Comparison of ENCODE assay signal across 1 cellular context in genomic region chr16:67017810-67018488, GRCh38.
A peak's percentile ranks its signal among the peaks of the same experiment; 100 is the strongest.
TF ChIP-seq lines count a peak whose summit lies in the region.

No MANE protein-coding gene starts in this region.

TF ChIP-seq in WTC11, 78 proteins besides CTCF, POLR2A, EP300 and RAD21 (continued from another document and continues in another):
- TF ChIP-seq, protein P1, sequence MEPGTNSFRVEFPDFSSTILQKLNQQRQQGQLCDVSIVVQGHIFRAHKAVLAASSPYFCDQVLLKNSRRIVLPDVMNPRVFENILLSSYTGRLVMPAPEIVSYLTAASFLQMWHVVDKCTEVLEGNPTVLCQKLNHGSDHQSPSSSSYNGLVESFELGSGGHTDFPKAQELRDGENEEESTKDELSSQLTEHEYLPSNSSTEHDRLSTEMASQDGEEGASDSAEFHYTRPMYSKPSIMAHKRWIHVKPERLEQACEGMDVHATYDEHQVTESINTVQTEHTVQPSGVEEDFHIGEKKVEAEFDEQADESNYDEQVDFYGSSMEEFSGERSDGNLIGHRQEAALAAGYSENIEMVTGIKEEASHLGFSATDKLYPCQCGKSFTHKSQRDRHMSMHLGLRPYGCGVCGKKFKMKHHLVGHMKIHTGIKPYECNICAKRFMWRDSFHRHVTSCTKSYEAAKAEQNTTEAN (CRISPR knock-in tag; IDR thresholded peaks at IDR 0.05): no peak
- TF ChIP-seq ZNF416 (CRISPR knock-in tag; IDR thresholded peaks at IDR 0.05) (no peak), HMGA2 (CRISPR knock-in tag; IDR thresholded peaks at IDR 0.05) (no peak), NFYB (CRISPR knock-in tag; conservative IDR thresholded peaks at IDR 0.05; ENCODE audit: low read depth) (peak; percentile 84), TEAD1 (CRISPR knock-in tag; IDR thresholded peaks at IDR 0.05) (peak; percentile 70; the same call in 1 of the 2 replicates), CREM (CRISPR knock-in tag; IDR thresholded peaks at IDR 0.05) (0 out of 2 replicates have a peak, but pooled peaks have one; percentile 27), RORB (CRISPR knock-in tag; IDR thresholded peaks at IDR 0.05) (no peak), OVOL2 (CRISPR knock-in tag; IDR thresholded peaks at IDR 0.05; ENCODE audit: borderline replicate concordance) (no peak), ZNF219 (CRISPR knock-in tag; IDR thresholded peaks at IDR 0.05; ENCODE audit: borderline replicate concordance) (no peak), ZSCAN18 (CRISPR knock-in tag; IDR thresholded peaks at IDR 0.05) (0 out of 2 replicates have a peak, but pooled peaks have one; percentile 54), SMAD3 (CRISPR knock-in tag; IDR thresholded peaks at IDR 0.05; ENCODE audit: borderline replicate concordance) (peak; percentile 83; the same call in 1 of the 2 replicates), SP1 (CRISPR knock-in tag; conservative IDR thresholded peaks at IDR 0.05) (peak; percentile 72; the same call in 1 of the 2 replicates), CREB1 (CRISPR knock-in tag; IDR thresholded peaks at IDR 0.05) (no peak), USF2 (CRISPR knock-in tag; IDR thresholded peaks at IDR 0.05) (peak; percentile 93), ELF4 (CRISPR knock-in tag; IDR thresholded peaks at IDR 0.05; ENCODE audit: low read depth) (no peak), GABPB1 (CRISPR knock-in tag; IDR thresholded peaks at IDR 0.05) (peak; percentile 47; the same call in 1 of the 2 replicates), ZNF232 (CRISPR knock-in tag; IDR thresholded peaks at IDR 0.05) (peak; percentile 72; the same call in 1 of the 2 replicates), FOXJ3 (CRISPR knock-in tag; IDR thresholded peaks at IDR 0.05; ENCODE audit: borderline replicate concordance) (no peak), ZNF425 (CRISPR knock-in tag; conservative IDR thresholded peaks at IDR 0.05) (no peak), RELA (CRISPR knock-in tag; IDR thresholded peaks at IDR 0.05; ENCODE audit: borderline replicate concordance) (no peak), ZNF138 (CRISPR knock-in tag; conservative IDR thresholded peaks at IDR 0.05) (no peak)
- TF ChIP-seq, protein P2, sequence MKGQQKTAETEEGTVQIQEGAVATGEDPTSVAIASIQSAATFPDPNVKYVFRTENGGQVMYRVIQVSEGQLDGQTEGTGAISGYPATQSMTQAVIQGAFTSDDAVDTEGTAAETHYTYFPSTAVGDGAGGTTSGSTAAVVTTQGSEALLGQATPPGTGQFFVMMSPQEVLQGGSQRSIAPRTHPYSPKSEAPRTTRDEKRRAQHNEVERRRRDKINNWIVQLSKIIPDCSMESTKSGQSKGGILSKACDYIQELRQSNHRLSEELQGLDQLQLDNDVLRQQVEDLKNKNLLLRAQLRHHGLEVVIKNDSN (CRISPR knock-in tag; IDR thresholded peaks at IDR 0.05): peak; percentile 92
- TF ChIP-seq, protein P3, sequence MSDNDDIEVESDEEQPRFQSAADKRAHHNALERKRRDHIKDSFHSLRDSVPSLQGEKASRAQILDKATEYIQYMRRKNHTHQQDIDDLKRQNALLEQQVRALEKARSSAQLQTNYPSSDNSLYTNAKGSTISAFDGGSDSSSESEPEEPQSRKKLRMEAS (CRISPR knock-in tag; IDR thresholded peaks at IDR 0.05): peak; percentile 86
- TF ChIP-seq, protein P4, sequence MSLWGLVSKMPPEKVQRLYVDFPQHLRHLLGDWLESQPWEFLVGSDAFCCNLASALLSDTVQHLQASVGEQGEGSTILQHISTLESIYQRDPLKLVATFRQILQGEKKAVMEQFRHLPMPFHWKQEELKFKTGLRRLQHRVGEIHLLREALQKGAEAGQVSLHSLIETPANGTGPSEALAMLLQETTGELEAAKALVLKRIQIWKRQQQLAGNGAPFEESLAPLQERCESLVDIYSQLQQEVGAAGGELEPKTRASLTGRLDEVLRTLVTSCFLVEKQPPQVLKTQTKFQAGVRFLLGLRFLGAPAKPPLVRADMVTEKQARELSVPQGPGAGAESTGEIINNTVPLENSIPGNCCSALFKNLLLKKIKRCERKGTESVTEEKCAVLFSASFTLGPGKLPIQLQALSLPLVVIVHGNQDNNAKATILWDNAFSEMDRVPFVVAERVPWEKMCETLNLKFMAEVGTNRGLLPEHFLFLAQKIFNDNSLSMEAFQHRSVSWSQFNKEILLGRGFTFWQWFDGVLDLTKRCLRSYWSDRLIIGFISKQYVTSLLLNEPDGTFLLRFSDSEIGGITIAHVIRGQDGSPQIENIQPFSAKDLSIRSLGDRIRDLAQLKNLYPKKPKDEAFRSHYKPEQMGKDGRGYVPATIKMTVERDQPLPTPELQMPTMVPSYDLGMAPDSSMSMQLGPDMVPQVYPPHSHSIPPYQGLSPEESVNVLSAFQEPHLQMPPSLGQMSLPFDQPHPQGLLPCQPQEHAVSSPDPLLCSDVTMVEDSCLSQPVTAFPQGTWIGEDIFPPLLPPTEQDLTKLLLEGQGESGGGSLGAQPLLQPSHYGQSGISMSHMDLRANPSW (CRISPR knock-in tag; conservative IDR thresholded peaks at IDR 0.05; ENCODE audit: low read depth): no peak
- TF ChIP-seq, protein P5, sequence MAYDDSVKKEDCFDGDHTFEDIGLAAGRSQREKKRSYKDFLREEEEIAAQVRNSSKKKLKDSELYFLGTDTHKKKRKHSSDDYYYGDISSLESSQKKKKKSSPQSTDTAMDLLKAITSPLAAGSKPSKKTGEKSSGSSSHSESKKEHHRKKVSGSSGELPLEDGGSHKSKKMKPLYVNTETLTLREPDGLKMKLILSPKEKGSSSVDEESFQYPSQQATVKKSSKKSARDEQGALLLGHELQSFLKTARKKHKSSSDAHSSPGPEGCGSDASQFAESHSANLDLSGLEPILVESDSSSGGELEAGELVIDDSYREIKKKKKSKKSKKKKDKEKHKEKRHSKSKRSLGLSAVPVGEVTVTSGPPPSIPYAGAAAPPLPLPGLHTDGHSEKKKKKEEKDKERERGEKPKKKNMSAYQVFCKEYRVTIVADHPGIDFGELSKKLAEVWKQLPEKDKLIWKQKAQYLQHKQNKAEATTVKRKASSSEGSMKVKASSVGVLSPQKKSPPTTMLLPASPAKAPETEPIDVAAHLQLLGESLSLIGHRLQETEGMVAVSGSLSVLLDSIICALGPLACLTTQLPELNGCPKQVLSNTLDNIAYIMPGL (CRISPR knock-in tag; IDR thresholded peaks at IDR 0.05): no peak
- TF ChIP-seq, protein P6, sequence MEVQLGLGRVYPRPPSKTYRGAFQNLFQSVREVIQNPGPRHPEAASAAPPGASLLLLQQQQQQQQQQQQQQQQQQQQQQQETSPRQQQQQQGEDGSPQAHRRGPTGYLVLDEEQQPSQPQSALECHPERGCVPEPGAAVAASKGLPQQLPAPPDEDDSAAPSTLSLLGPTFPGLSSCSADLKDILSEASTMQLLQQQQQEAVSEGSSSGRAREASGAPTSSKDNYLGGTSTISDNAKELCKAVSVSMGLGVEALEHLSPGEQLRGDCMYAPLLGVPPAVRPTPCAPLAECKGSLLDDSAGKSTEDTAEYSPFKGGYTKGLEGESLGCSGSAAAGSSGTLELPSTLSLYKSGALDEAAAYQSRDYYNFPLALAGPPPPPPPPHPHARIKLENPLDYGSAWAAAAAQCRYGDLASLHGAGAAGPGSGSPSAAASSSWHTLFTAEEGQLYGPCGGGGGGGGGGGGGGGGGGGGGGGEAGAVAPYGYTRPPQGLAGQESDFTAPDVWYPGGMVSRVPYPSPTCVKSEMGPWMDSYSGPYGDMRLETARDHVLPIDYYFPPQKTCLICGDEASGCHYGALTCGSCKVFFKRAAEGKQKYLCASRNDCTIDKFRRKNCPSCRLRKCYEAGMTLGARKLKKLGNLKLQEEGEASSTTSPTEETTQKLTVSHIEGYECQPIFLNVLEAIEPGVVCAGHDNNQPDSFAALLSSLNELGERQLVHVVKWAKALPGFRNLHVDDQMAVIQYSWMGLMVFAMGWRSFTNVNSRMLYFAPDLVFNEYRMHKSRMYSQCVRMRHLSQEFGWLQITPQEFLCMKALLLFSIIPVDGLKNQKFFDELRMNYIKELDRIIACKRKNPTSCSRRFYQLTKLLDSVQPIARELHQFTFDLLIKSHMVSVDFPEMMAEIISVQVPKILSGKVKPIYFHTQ (CRISPR knock-in tag; IDR thresholded peaks at IDR 0.05): no peak
- TF ChIP-seq, protein P7, sequence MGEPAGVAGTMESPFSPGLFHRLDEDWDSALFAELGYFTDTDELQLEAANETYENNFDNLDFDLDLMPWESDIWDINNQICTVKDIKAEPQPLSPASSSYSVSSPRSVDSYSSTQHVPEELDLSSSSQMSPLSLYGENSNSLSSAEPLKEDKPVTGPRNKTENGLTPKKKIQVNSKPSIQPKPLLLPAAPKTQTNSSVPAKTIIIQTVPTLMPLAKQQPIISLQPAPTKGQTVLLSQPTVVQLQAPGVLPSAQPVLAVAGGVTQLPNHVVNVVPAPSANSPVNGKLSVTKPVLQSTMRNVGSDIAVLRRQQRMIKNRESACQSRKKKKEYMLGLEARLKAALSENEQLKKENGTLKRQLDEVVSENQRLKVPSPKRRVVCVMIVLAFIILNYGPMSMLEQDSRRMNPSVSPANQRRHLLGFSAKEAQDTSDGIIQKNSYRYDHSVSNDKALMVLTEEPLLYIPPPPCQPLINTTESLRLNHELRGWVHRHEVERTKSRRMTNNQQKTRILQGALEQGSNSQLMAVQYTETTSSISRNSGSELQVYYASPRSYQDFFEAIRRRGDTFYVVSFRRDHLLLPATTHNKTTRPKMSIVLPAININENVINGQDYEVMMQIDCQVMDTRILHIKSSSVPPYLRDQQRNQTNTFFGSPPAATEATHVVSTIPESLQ (CRISPR knock-in tag; IDR thresholded peaks at IDR 0.05): no peak
- TF ChIP-seq, protein P8, sequence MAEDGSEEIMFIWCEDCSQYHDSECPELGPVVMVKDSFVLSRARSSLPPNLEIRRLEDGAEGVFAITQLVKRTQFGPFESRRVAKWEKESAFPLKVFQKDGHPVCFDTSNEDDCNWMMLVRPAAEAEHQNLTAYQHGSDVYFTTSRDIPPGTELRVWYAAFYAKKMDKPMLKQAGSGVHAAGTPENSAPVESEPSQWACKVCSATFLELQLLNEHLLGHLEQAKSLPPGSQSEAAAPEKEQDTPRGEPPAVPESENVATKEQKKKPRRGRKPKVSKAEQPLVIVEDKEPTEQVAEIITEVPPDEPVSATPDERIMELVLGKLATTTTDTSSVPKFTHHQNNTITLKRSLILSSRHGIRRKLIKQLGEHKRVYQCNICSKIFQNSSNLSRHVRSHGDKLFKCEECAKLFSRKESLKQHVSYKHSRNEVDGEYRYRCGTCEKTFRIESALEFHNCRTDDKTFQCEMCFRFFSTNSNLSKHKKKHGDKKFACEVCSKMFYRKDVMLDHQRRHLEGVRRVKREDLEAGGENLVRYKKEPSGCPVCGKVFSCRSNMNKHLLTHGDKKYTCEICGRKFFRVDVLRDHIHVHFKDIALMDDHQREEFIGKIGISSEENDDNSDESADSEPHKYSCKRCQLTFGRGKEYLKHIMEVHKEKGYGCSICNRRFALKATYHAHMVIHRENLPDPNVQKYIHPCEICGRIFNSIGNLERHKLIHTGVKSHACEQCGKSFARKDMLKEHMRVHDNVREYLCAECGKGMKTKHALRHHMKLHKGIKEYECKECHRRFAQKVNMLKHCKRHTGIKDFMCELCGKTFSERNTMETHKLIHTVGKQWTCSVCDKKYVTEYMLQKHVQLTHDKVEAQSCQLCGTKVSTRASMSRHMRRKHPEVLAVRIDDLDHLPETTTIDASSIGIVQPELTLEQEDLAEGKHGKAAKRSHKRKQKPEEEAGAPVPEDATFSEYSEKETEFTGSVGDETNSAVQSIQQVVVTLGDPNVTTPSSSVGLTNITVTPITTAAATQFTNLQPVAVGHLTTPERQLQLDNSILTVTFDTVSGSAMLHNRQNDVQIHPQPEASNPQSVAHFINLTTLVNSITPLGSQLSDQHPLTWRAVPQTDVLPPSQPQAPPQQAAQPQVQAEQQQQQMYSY (CRISPR knock-in tag; IDR thresholded peaks at IDR 0.05): no peak
- TF ChIP-seq, protein P9, sequence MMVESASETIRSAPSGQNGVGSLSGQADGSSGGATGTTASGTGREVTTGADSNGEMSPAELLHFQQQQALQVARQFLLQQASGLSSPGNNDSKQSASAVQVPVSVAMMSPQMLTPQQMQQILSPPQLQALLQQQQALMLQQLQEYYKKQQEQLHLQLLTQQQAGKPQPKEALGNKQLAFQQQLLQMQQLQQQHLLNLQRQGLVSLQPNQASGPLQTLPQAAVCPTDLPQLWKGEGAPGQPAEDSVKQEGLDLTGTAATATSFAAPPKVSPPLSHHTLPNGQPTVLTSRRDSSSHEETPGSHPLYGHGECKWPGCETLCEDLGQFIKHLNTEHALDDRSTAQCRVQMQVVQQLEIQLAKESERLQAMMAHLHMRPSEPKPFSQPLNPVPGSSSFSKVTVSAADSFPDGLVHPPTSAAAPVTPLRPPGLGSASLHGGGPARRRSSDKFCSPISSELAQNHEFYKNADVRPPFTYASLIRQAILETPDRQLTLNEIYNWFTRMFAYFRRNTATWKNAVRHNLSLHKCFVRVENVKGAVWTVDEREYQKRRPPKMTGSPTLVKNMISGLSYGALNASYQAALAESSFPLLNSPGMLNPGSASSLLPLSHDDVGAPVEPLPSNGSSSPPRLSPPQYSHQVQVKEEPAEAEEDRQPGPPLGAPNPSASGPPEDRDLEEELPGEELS (CRISPR knock-in tag; IDR thresholded peaks at IDR 0.05): no peak
